23 cellular contexts compared by ENCODE assay signal in the genomic region with DNA sequence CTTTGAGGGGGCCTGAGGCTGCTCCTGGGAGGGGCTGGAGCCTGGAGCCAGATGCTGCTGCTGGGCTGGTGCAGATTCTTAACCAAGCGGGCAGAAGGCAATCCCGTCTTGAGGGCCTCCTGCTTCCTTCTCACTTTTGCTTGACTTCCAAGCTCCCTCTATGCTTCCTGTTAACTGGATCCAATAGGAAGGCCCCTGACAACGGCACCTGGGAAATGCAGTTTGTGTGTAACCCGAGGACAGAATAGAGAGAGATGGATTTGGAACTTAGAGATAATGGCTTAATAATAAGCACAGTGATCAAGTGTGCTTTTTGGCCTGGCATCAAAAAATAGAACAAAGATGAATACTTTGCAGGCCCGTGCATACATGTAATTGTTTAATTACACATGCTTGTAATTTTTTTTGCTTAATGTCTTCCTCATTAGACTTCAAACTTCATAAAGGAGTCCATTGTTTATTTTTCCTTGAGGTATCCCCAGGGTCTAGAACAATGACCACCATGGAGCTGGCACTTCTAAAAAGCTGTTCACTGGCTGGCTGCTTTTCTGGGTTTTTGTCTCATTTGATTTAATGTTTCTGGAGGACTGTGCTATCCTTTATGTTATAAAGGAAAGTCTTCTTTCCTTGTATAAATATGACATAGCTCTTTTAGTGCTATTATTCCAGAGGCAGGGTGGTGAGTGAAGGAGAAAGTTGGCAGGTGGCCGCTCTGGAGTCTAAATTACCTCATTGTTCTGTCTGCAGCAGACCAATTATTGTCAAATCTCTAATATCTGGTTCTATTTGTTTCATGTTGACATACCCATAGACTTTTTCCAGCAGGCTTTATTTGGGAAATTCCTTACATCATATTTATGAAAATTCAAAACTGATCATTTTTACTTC.
DNase-seq lines count a peak whose midpoint lies in the region; ATAC-seq, FAIRE-seq and TF ChIP-seq lines count a peak whose summit lies in the region.
"Had no signal": no experiment of that assay in that cellular context is flagged by ENCODE, and none has a peak within 500 bp of the region (broad histone marks: within the 10 kb centered on the region; RNA-seq: fewer than 3 reads in every experiment).

No MANE protein-coding gene starts in this region.

- TF ChIP-seq POLR2A in endothelial cell of umbilical vein (IDR thresholded peaks at IDR 0.05; ENCODE audit: low read depth, low read length) = no peak

- CTCF ChIA-PET in endothelial cell of umbilical vein (lab: Charles Lee) = interaction anchor here (1.0 to 2.1 kb wide), 6 partner anchors 11 to 555 kb away, joined by 3 to 7 read pairs (median 4); no protein-coding TSS in a partner anchor

- no peak overlapping the region for H3K27ac ChIP-seq in endothelial cell of umbilical vein (ENCODE audit: insufficient read depth, low read depth, low read length)
- H3K27ac ChIP-seq in colonic mucosa = no peak overlapping the region
- H3K27ac ChIP-seq: cardiac muscle cell, epithelial cell of prostate, SJCRH30, thyroid gland had no signal

- H2AFZ ChIP-seq in endothelial cell of umbilical vein (ENCODE audit: low read depth, low read length) = no peak overlapping the region

- H3K36me3 ChIP-seq in endothelial cell of umbilical vein (ENCODE audit: control insufficient read depth in 2 of 2, extremely low read depth in 1 of 2, insufficient read depth in 2 of 2, low read length in 2 of 2) (no peaks in the 10 kb centered on the region), colonic mucosa (no peaks in the 10 kb centered on the region)
- H3K36me3 ChIP-seq: cardiac muscle cell, SJCRH30, thyroid gland had no signal

- peak; percentile 91 for DNase-seq in NCI-H1048 (lab: John Stamatoyannopoulos, UW)
- peak; percentile 14 for DNase-seq in NCI-H69 (lab: John Stamatoyannopoulos, UW)
- peak; percentile 55 for DNase-seq in endothelial cell of umbilical vein (ENCODE audit: low read depth, low spot score)
- peak; percentile 40 for DNase-seq in putamen (ENCODE audit: low spot score)
- DNase-seq in colonic mucosa = no peak
- DNase-seq: activated CD4-positive, alpha-beta T cell treated with anti-CD3 and anti-CD28 coated beads for 4 hours; activated CD8-positive, alpha-beta memory T cell treated with anti-CD3 and anti-CD28 coated beads, Interleukin-2, amount 10 ng/mL, durations not matched to agents 7 days and 5 days; activated naive CD4-positive, alpha-beta T cell treated with anti-CD3 and anti-CD28 coated beads for 36 hours; naive thymus-derived CD4-positive, alpha-beta T cell; NCI-H2107; occipital lobe; right cardiac atrium; stimulated activated CD4-positive, alpha-beta T cell treated with anti-CD3 and anti-CD28 coated beads, Interleukin-4, amount 100 ng/mL, for 4 hours; stimulated activated naive CD4-positive, alpha-beta T cell; T-helper 17 cell; thyroid gland had no signal

- no peak overlapping the region for H3K4me3 ChIP-seq in endothelial cell of umbilical vein (replicated peaks in 1 of 3; ENCODE audit: insufficient read depth in 1 of 3, low read depth in 1 of 3, low read length in 3 of 3)
- no peak overlapping the region for H3K4me3 ChIP-seq in colonic mucosa
- H3K4me3 ChIP-seq: cardiac muscle cell, SJCRH30, thyroid gland had no signal

- dilution Hi-C loops in endothelial cell of umbilical vein (cut with MboI; ENCODE audit: extremely low pct_ligation_motif_present, low sequenced_read_pairs) = no loop called here

- H3K27me3 ChIP-seq in endothelial cell of umbilical vein (ENCODE audit: control insufficient read depth in 2 of 2, insufficient read depth in 2 of 2, low read length in 2 of 2) = peaks cover 1 to 3% of the 10 kb centered on the region in 2 experiments
- no peaks in the 10 kb centered on the region for H3K27me3 ChIP-seq in colonic mucosa
- H3K27me3 ChIP-seq: SJCRH30, thyroid gland had no signal

- no peak for ATAC-seq in GM21367 (IDR thresholded peaks at IDR 0.05; ENCODE audit: unreplicated experiment)
- ATAC-seq in GM19452 (IDR thresholded peaks at IDR 0.05; ENCODE audit: unreplicated experiment) = no peak
- ATAC-seq: activated CD8-positive, alpha-beta memory T cell treated with anti-CD3 and anti-CD28 coated beads, Interleukin-2, amount 10 ng/mL, durations not matched to agents 7 days and 5 days; HCT116; naive thymus-derived CD4-positive, alpha-beta T cell; T-helper 17 cell had no signal

- no peaks in the 10 kb centered on the region for H3K4me1 ChIP-seq in endothelial cell of umbilical vein (ENCODE audit: control insufficient read depth, extremely low read depth, insufficient read depth, low read length)
- no peaks in the 10 kb centered on the region for H3K4me1 ChIP-seq in colonic mucosa
- H3K4me1 ChIP-seq: SJCRH30, thyroid gland had no signal

- FAIRE-seq in endothelial cell of umbilical vein (lab: Jason Lieb, UNC) = no peak
- FAIRE-seq: RCC 7860 had no signal

- no peaks in the 10 kb centered on the region for H4K20me1 ChIP-seq in endothelial cell of umbilical vein (replicated peaks; ENCODE audit: control insufficient read depth, extremely low read depth, insufficient read depth, low read length)

- H3K9me3 ChIP-seq in endothelial cell of umbilical vein (replicated peaks; ENCODE audit: control insufficient read depth, insufficient read depth, low read length) (no peaks in the 10 kb centered on the region), colonic mucosa (no peaks in the 10 kb centered on the region)
- H3K9me3 ChIP-seq: SJCRH30, thyroid gland had no signal

- POLR2A ChIA-PET in endothelial cell of umbilical vein (lab: Charles Lee) = no interaction called here

- no TSS peak for BruUV-seq in endothelial cell of umbilical vein (replicated peaks; lab: Mats Ljungman, UMichigan)

- H3K9me1 ChIP-seq in endothelial cell of umbilical vein (replicated peaks; ENCODE audit: control insufficient read depth, extremely low read depth, insufficient read depth, low read length) = no peaks in the 10 kb centered on the region

- no peaks in the 10 kb centered on the region for H3K79me2 ChIP-seq in endothelial cell of umbilical vein (ENCODE audit: control insufficient read depth, insufficient read depth, low read length)

- H3K4me2 ChIP-seq in endothelial cell of umbilical vein (ENCODE audit: insufficient read depth, low read length) = no peak overlapping the region

- intact Hi-C loops in endothelial cell of umbilical vein (cut with micrococcal nuclease) = loop anchor here (2.0 kb wide), 1 partner anchor 61 kb away; no protein-coding TSS in a partner anchor
- intact Hi-C loops in colonic mucosa (cut with DNase I) = loop anchor here (10.0 kb wide), 1 partner anchor 371 kb away; no protein-coding TSS in a partner anchor

- TF ChIP-seq CTCF in endothelial cell of umbilical vein (IDR thresholded peaks at IDR 0.05; ENCODE audit: extremely low read depth in 1 of 2, insufficient read depth in 1 of 2, low read depth in 1 of 2, low read length in 2 of 2) = no peak
- no peak for TF ChIP-seq CTCF in colonic mucosa (IDR thresholded peaks at IDR 0.05)

- H3K9ac ChIP-seq in endothelial cell of umbilical vein (replicated peaks; ENCODE audit: extremely low read depth, insufficient read depth, low read length) = no peak overlapping the region
- H3K9ac ChIP-seq in colonic mucosa (ENCODE audit: low read depth in 2 of 2, low read length in 2 of 2) = no peak overlapping the region

TF ChIP-seq in endothelial cell of umbilical vein, 7 proteins besides CTCF, POLR2A, EP300 and RAD21:
- TF ChIP-seq GATA2 (IDR thresholded peaks at IDR 0.05; ENCODE audit: insufficient read depth, insufficient read length, low read depth, low read length) = no peak
- TF ChIP-seq FOS (IDR thresholded peaks at IDR 0.05; ENCODE audit: borderline replicate concordance, insufficient read depth, low read length) = no peak
- no peak for TF ChIP-seq POLR2AphosphoS5 (IDR thresholded peaks at IDR 0.05; ENCODE audit: insufficient read depth, low read depth, low read length)
- TF ChIP-seq JUN (IDR thresholded peaks at IDR 0.05; ENCODE audit: borderline replicate concordance, insufficient read depth, insufficient read length, low read depth) = no peak
- TF ChIP-seq EZH2 (IDR thresholded peaks at IDR 0.05; ENCODE audit: borderline replicate concordance, low read depth, low read length, severe bottlenecking) = no peak
- TF ChIP-seq MYC (IDR thresholded peaks at IDR 0.05; ENCODE audit: low read depth, low read length) = no peak
- TF ChIP-seq MAX (IDR thresholded peaks at IDR 0.05; ENCODE audit: insufficient read depth, insufficient read length) = no peak
